In the genomic region with DNA sequence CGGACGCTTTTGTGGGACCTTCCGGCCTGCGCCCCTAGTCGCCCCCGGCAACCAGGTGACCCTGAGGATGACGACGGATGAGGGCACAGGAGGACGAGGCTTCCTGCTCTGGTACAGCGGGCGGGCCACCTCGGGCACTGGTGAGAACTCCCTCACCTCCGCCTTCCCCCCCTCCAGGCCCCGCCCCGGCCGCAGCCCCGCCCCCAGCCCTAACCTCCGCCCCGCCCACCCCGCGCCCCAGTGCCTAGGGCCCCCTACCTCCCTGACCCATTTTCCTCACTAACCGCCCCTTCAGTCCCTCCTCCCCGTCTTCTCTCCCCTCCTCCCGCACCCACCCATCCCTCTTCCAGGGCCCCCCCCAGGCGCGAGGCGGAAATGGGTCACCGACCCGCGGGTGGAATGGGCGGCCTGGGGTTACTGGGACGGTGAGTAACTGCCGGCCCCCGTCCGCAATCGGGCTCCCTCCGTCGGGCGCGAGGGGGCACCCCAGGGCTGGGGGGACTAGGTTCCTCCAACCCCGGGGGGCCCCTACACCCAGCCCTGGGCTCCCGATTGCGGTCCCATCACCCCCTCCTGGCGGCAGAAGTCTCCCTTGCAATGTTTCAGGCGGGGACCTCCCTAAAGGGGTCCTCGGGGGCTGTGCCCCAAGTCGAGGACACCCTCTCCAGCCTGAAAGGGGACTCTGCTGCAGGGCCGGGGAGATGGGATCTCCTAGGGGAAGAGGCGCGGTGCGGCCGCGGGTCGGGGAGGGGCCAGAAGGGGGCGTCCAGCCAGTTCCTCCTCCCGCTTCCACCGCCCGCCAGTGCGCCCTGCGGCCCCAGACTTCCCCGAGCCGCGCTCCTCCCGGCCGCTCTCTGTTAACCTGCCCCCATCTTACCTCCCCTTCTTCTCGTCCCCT, we compare ENCODE assay signal across 8 cellular contexts. TPM values are rescaled to one million over a fixed set of nuclear protein-coding genes. Genes with fewer than 3 reads are reported as not detected.
DNase-seq lines count a peak whose midpoint lies in the region; ATAC-seq and TF ChIP-seq lines count a peak whose summit lies in the region.

No MANE protein-coding gene starts in this region.

- TF ChIP-seq CTCF in PC-9 (conservative IDR thresholded peaks at IDR 0.05) (peak; percentile 72; the same call in 1 of the 2 replicates), nephron progenitor cell (IDR thresholded peaks at IDR 0.05) (peak; percentile 31), testis (IDR thresholded peaks at IDR 0.05) (peak; percentile 2 to 26 (median 19))

- POLR2A ChIA-PET in PC-9 (lab: Charles Lee; ENCODE audit: unreplicated experiment) = interaction anchor here (0.6 to 0.8 kb wide), 3 partner anchors 20 to 480 kb away, joined by 5 to 16 read pairs (median 6); no protein-coding TSS in a partner anchor

- peak overlapping the region; percentile 88 for H3K4me3 Mint-ChIP-seq in nephron progenitor cell

- BruUV-seq in PC-9 (replicated peaks; lab: Mats Ljungman, UMichigan) = no TSS peak

- peaks cover 30% of the 10 kb centered on the region for H3K27me3 Mint-ChIP-seq in nephron progenitor cell (ENCODE audit: low read depth, poor library complexity)

- WGBS in testis, 2 donors = 0 to 1% methylated on average over 44 to 54 of the region's 66 CpGs

- no peaks in the 10 kb centered on the region for H3K79me2 ChIP-seq in PC-9 (ENCODE audit: low read depth)

- no peaks in the 10 kb centered on the region for H3K9me3 ChIP-seq in PC-9 (ENCODE audit: insufficient read depth, low read depth)
- no peaks in the 10 kb centered on the region for H3K9me3 ChIP-seq in testis

- H3K9me2 ChIP-seq in PC-9 (ENCODE audit: insufficient read depth) = no peaks in the 10 kb centered on the region

- H3K4me1 Mint-ChIP-seq in nephron progenitor cell = peaks cover 61% of the 10 kb centered on the region

- H4K20me1 ChIP-seq in PC-9 (ENCODE audit: insufficient read depth) = no peaks in the 10 kb centered on the region

- intact Hi-C loops in PC-9 (cut with micrococcal nuclease; ENCODE audit: unreplicated experiment) = loop anchor here (2.0 kb wide), 1 partner anchor 18 kb away; a partner anchor contains a TSS
- intact Hi-C loops in testis (cut with DNase I; ENCODE audit: low total_unique reads) = no loop called here

- H3K27me3 ChIP-seq in PC-9 (ENCODE audit: insufficient read depth, low read depth) (no peaks in the 10 kb centered on the region), testis (no peaks in the 10 kb centered on the region)

- H3K4me3 ChIP-seq in PC-9 (peak overlapping the region; percentile 75), testis (peak overlapping the region; percentile 56 to 62)

- peaks cover 24% of the 10 kb centered on the region for H3K4me1 ChIP-seq in PC-9 (replicated peaks; ENCODE audit: insufficient read depth)
- H3K4me1 ChIP-seq in testis = peaks cover 35% of the 10 kb centered on the region

- peaks cover 10% of the 10 kb centered on the region; the same call in 1 of the 2 replicates for H3F3A ChIP-seq in PC-9 (ENCODE audit: insufficient read depth, low read depth)

- peaks cover 29% of the 10 kb centered on the region for H3K36me3 Mint-ChIP-seq in nephron progenitor cell (ENCODE audit: low read depth)

- ATAC-seq in HG03432 (IDR thresholded peaks at IDR 0.05; ENCODE audit: unreplicated experiment) = peak; percentile 57

- H3K27ac Mint-ChIP-seq in nephron progenitor cell = peak overlapping the region; percentile 84

- no peak overlapping the region for H3K27ac ChIP-seq in PC-9
- H3K27ac ChIP-seq in testis = peak overlapping the region; percentile 79 to 81

- H2AFZ ChIP-seq in PC-9 = peak overlapping the region; percentile 94

- no peaks in the 10 kb centered on the region for H3K36me3 ChIP-seq in PC-9 (ENCODE audit: low read depth)
- no peaks in the 10 kb centered on the region for H3K36me3 ChIP-seq in testis (ENCODE audit: low read depth, missing control alignments)

- no peak for TF ChIP-seq POLR2A in testis (IDR thresholded peaks at IDR 0.05)

- H3K4me2 ChIP-seq in PC-9 = peak overlapping the region; percentile 88

- H3K9me3 Mint-ChIP-seq in nephron progenitor cell = no peaks in the 10 kb centered on the region

- DNase-seq in NCI-H1436 (lab: John Stamatoyannopoulos, UW) (peak; percentile 45), NCI-H1436 treated with DMSO at 0.1 percent for 48 hours (lab: John Stamatoyannopoulos, UW) (no peak), PC-9 (peak; percentile 54 to 84), activated T-helper 1 cell treated with Interleukin-2 at 50 U/mL for 16 hours (ENCODE audit: low read depth) (peak; percentile 60), fibroblast of peridontal ligament (ENCODE audit: extremely low read depth) (peak; percentile 37), nephron progenitor cell (peak; percentile 81), testis (peak; percentile 68)

- CTCF ChIA-PET in PC-9 (lab: Charles Lee) = interaction anchor here (0.6 to 1.9 kb wide), 3 partner anchors 16 to 248 kb away, joined by 4 to 22 read pairs (median 5); no protein-coding TSS in a partner anchor

RNA-seq across cellular contexts. Expression of a gene that starts 2.2 kb away (rescaled TPM):
- total RNA-seq in PC-9 (2021) (25.1 and 35.2 TPM in 2 replicates), testis (10 to 100 TPM; 26.0 to 30.2 TPM)
- 104 TPM for polyA plus RNA-seq in testis (ENCODE audit: insufficient read depth, low read depth, low replicate concordance)

RNA-seq across cellular contexts. Expression of a gene that starts 8.0 kb away (rescaled TPM):
- total RNA-seq in PC-9 (2021) (38.1 and 38.8 TPM in 2 replicates), testis (10 to 100 TPM; 40.6 to 78.9 TPM)
- 62.8 TPM for polyA plus RNA-seq in testis (ENCODE audit: insufficient read depth, low read depth, low replicate concordance)

RNA-seq across cellular contexts. Expression of a gene that starts 18.2 kb away (rescaled TPM):
- 2.7 and 4.6 TPM in 2 replicates for total RNA-seq in PC-9 (2021)
- 10 to 100 TPM; 37.5 to 74.5 TPM for total RNA-seq in testis
- 112 TPM for polyA plus RNA-seq in testis (ENCODE audit: insufficient read depth, low read depth, low replicate concordance)

RNA-seq across cellular contexts. Expression of a gene that starts 18.4 kb away (rescaled TPM):
- total RNA-seq in PC-9 (2021) (86.6 and 89.6 TPM in 2 replicates), testis (100 to 1,000 TPM; 314 to 378 TPM)
- 159 TPM for polyA plus RNA-seq in testis (ENCODE audit: insufficient read depth, low read depth, low replicate concordance)

RNA-seq across cellular contexts. Expression of a gene that starts 30.6 kb away (rescaled TPM):
- total RNA-seq in PC-9 (2021) = 11.0 and 15.3 TPM in 2 replicates
- total RNA-seq in testis = 10 to 100 TPM; 28.4 to 29.9 TPM
- polyA plus RNA-seq in testis (ENCODE audit: insufficient read depth, low read depth, low replicate concordance) = 30.3 TPM

Comparison
In these comparisons a context has a peak if more than half of its experiments do, and no peak if none do; other contexts are left out.
1. CTCF ChIP-seq: peak in every context shown above with its lines; median percentile 72 in PC-9; 31 in nephron progenitor cell; 19 in testis.